In the genomic region with DNA sequence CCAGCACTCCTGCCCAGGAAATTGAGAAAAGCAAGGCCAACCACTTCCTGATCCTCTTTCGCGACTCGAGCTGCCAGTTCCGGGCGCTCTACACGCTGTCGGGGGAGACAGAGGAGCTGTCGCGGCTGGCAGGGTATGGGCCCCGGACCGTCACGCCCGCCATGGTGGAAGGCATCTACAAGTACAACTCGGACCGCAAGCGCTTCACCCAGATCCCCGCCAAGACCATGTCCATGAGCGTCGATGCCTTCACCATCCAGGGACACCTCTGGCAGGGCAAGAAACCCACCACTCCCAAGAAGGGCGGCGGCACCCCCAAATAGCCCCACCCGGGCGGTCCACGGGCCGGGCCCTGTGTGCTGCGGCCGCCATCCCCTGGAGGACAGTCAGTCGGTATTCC, we compare ENCODE assay signal across 33 cellular contexts. TPM values are rescaled to one million over a fixed set of nuclear protein-coding genes. Genes with fewer than 3 reads are reported as not detected.
DNase-seq lines count a peak whose midpoint lies in the region; ATAC-seq and TF ChIP-seq lines count a peak whose summit lies in the region.
"Had no signal": no experiment of that assay in that cellular context is flagged by ENCODE, and none has a peak within 500 bp of the region (broad histone marks: within the 10 kb centered on the region; RNA-seq: fewer than 3 reads in every experiment).

No MANE protein-coding gene starts in this region.

- no peak overlapping the region for H2AFZ ChIP-seq in PC-3 (ENCODE audit: low read length)
- H2AFZ ChIP-seq: neural progenitor cell had no signal

- H3K9ac ChIP-seq in PC-3 (ENCODE audit: low read length): no peak overlapping the region
- peak overlapping the region; percentile 11 for H3K9ac ChIP-seq in mucosa of stomach (ENCODE audit: low read length)
- H3K9ac ChIP-seq: neural progenitor cell had no signal

- no peaks in the 10 kb centered on the region for H3F3A ChIP-seq in PC-3 (ENCODE audit: low read length, unreplicated experiment)

- DNase-seq in PC-3 (no peak), thyroid gland (peak in 1 of 2 donors; percentile 10), hepatic stellate cell (ENCODE audit: low spot score) (no peak), Peyer's patch (no peak), GM03348 (ENCODE audit: low spot score) (no peak)
- DNase-seq in activated T-helper 1 cell treated with anti-CD3 and anti-CD28 coated beads, Interleukin-12 subunit alpha, Interleukin-12 subunit beta, Interleukin-2, Interleukin-4 antibody, amounts not matched to agents 30 ng/mL and 10 ng/mL and 1 ng/mL, durations not matched to agents 14 hours and 24 hours and 36 hours (ENCODE audit: low spot score): no peak
- DNase-seq: activated CD4-positive, alpha-beta memory T cell treated with anti-CD3 and anti-CD28 coated beads, Interleukin-2, amount 10 ng/mL, durations not matched to agents 7 days and 5 days; activated CD4-positive, CD25-positive, alpha-beta regulatory T cell treated with anti-CD3 and anti-CD28 coated beads, Interleukin-2, amount 50 U/mL, for 72 hours; activated CD8-positive, alpha-beta memory T cell treated with anti-CD3 and anti-CD28 coated beads, Interleukin-2, amount 50 U/mL, for 48 hours; activated naive CD4-positive, alpha-beta T cell treated with anti-CD3 and anti-CD28 coated beads, Interleukin-2, amount 50 U/mL, for 16 hours; C1 segment of cervical spinal cord; COR-L47; HCEC 1CT; hippocampal formation; left cardiac atrium; stimulated activated CD4-positive, alpha-beta T cell treated with anti-CD3 and anti-CD28 coated beads, Interleukin-12 subunit alpha, Interleukin-12 subunit beta, amount 100 ng/mL, for 4 hours; stimulated activated CD4-positive, alpha-beta T cell treated with anti-CD3 and anti-CD28 coated beads, Interleukin-2, amount 100 ng/mL, for 48 hours had no signal

- TSS peak; percentile 65 for BruUV-seq in PC-3 (replicated peaks; lab: Mats Ljungman, UMichigan)

- H3K36me3 Mint-ChIP-seq in dendritic cell treated with granulocyte-macrophage colony-stimulating factor and Interleukin-4, amounts not matched to agents 40 ng/mL and 50 ng/mL, for 4 days (ENCODE audit: low read depth): peaks cover 61% of the 10 kb centered on the region
- H3K36me3 Mint-ChIP-seq in activated T-helper 1 cell treated with anti-CD3 and anti-CD28 coated beads, Interleukin-12 subunit alpha, Interleukin-12 subunit beta, Interleukin-2, Interleukin-4 antibody, amounts not matched to agents 30 ng/mL and 10 ng/mL and 1 ng/mL, durations not matched to agents 14 hours and 24 hours and 36 hours (ENCODE audit: low read depth): peaks cover 13% of the 10 kb centered on the region

- H3K27ac ChIP-seq in PC-3 (ENCODE audit: low read length) (no peak overlapping the region), thyroid gland (peak overlapping the region; percentile 90 to 96 (median 91)), Peyer's patch (peak overlapping the region in 2 of 4 donors; percentile 83 to 93)
- H3K27ac ChIP-seq: neural progenitor cell, SK-N-MC had no signal

- no peak overlapping the region for H3K4me3 Mint-ChIP-seq in dendritic cell treated with granulocyte-macrophage colony-stimulating factor and Interleukin-4, amounts not matched to agents 40 ng/mL and 50 ng/mL, for 4 days
- no peak overlapping the region for H3K4me3 Mint-ChIP-seq in activated T-helper 1 cell treated with anti-CD3 and anti-CD28 coated beads, Interleukin-12 subunit alpha, Interleukin-12 subunit beta, Interleukin-2, Interleukin-4 antibody, amounts not matched to agents 30 ng/mL and 10 ng/mL and 1 ng/mL, durations not matched to agents 14 hours and 24 hours and 36 hours
- H3K4me3 Mint-ChIP-seq: activated CD4-positive, alpha-beta memory T cell treated with anti-CD3 and anti-CD28 coated beads, Interleukin-2, amount 10 ng/mL, durations not matched to agents 7 days and 5 days; activated T-helper 17 cell treated with anti-CD3 and anti-CD28 coated beads, Interleukin-2, amount 50 U/mL, for 72 hours; brain; neural progenitor cell; T-helper 1 cell treated with Interleukin-12 subunit alpha and Interleukin-12 subunit beta and Interleukin-4 antibody, amounts not matched to agents 30 μg/mL and 1 μg/mL, for 36 hours had no signal

- intact Hi-C loops in PC-3 (cut with micrococcal nuclease): no loop called here
- intact Hi-C loops in dendritic cell treated with granulocyte-macrophage colony-stimulating factor and Interleukin-4, amounts not matched to agents 40 ng/mL and 50 ng/mL, for 4 days (cut with micrococcal nuclease): no loop called here
- intact Hi-C loops in thyroid gland (cut with DNase I): no loop called here
- intact Hi-C loops in activated T-helper 1 cell treated with anti-CD3 and anti-CD28 coated beads, Interleukin-12 subunit alpha, Interleukin-12 subunit beta, Interleukin-2, Interleukin-4 antibody, amounts not matched to agents 30 ng/mL and 10 ng/mL and 1 ng/mL, durations not matched to agents 14 hours and 24 hours and 36 hours (cut with micrococcal nuclease): no loop called here

- no peaks in the 10 kb centered on the region for H3K79me2 ChIP-seq in PC-3 (ENCODE audit: low read length)

- no peak for TF ChIP-seq POLR2A in thyroid gland (IDR thresholded peaks at IDR 0.05)
- TF ChIP-seq POLR2A in Peyer's patch (IDR thresholded peaks at IDR 0.05): no peak

- H3K27ac Mint-ChIP-seq in dendritic cell treated with granulocyte-macrophage colony-stimulating factor and Interleukin-4, amounts not matched to agents 40 ng/mL and 50 ng/mL, for 4 days: peak overlapping the region; percentile 3
- H3K27ac Mint-ChIP-seq in activated T-helper 1 cell treated with anti-CD3 and anti-CD28 coated beads, Interleukin-12 subunit alpha, Interleukin-12 subunit beta, Interleukin-2, Interleukin-4 antibody, amounts not matched to agents 30 ng/mL and 10 ng/mL and 1 ng/mL, durations not matched to agents 14 hours and 24 hours and 36 hours: no peak overlapping the region
- H3K27ac Mint-ChIP-seq: activated CD4-positive, alpha-beta memory T cell treated with anti-CD3 and anti-CD28 coated beads, Interleukin-2, amount 10 ng/mL, durations not matched to agents 7 days and 5 days; activated T-helper 17 cell treated with anti-CD3 and anti-CD28 coated beads, Interleukin-2, amount 50 U/mL, for 72 hours; neural progenitor cell; T-helper 1 cell treated with Interleukin-12 subunit alpha and Interleukin-12 subunit beta and Interleukin-4 antibody, amounts not matched to agents 30 μg/mL and 1 μg/mL, for 36 hours had no signal

- H3K27me3 ChIP-seq in PC-3 (ENCODE audit: low read length): no peaks in the 10 kb centered on the region
- no peaks in the 10 kb centered on the region for H3K27me3 ChIP-seq in mucosa of stomach (ENCODE audit: control insufficient read depth, insufficient read depth, low read length)
- H3K27me3 ChIP-seq in thyroid gland: no peaks in the 10 kb centered on the region
- no peaks in the 10 kb centered on the region for H3K27me3 ChIP-seq in Peyer's patch
- H3K27me3 ChIP-seq: neural progenitor cell had no signal

- 87 to 92% methylated on average over 12 to 20 of the region's 28 CpGs for WGBS in thyroid gland, 2 donors

- H3K9me2 ChIP-seq in PC-3 (replicated peaks; ENCODE audit: low read length): no peaks in the 10 kb centered on the region

- no peak overlapping the region for H3K4me3 ChIP-seq in PC-3 (ENCODE audit: low read length)
- H3K4me3 ChIP-seq in mucosa of stomach (ENCODE audit: low read length): no peak overlapping the region
- H3K4me3 ChIP-seq in thyroid gland (replicated peaks in 1 of 3): no peak overlapping the region
- H3K4me3 ChIP-seq in Peyer's patch: no peak overlapping the region
- H3K4me3 ChIP-seq: neural progenitor cell, SK-N-MC had no signal

- POLR2A ChIA-PET in PC-3 (lab: Charles Lee; ENCODE audit: unreplicated experiment): no interaction called here

- H3K4me1 ChIP-seq in PC-3 (ENCODE audit: insufficient read depth, low read length) (peaks cover 18% of the 10 kb centered on the region), mucosa of stomach (ENCODE audit: control insufficient read depth, insufficient read depth, low read length) (peaks cover 33% of the 10 kb centered on the region), thyroid gland (peaks cover 24 to 29% of the 10 kb centered on the region in 2 donors), Peyer's patch (peaks cover 0 to 24% (median 3%) of the 10 kb centered on the region in 4 donors)
- H3K4me1 ChIP-seq: neural progenitor cell had no signal

- no peak for ATAC-seq in PC-3
- ATAC-seq: activated T-helper 17 cell treated with anti-CD3 and anti-CD28 coated beads, Interleukin-2, amount 50 U/mL, for 72 hours; sciatic nerve had no signal

- peaks cover 41% of the 10 kb centered on the region; the same call in 1 of the 2 replicates for H3K36me3 ChIP-seq in PC-3 (ENCODE audit: low read depth, low read length)
- H3K36me3 ChIP-seq in mucosa of stomach (ENCODE audit: control insufficient read depth, insufficient read depth, low read length): peaks cover 6% of the 10 kb centered on the region
- peaks cover 29 to 35% of the 10 kb centered on the region in 2 donors for H3K36me3 ChIP-seq in thyroid gland
- peaks cover 0 to 66% (median 0%) of the 10 kb centered on the region in 3 donors for H3K36me3 ChIP-seq in Peyer's patch
- H3K36me3 ChIP-seq: neural progenitor cell had no signal

- H3K9me3 ChIP-seq in PC-3 (ENCODE audit: low read length) (no peaks in the 10 kb centered on the region), mucosa of stomach (ENCODE audit: control insufficient read depth, low read length) (no peaks in the 10 kb centered on the region), thyroid gland (no peaks in the 10 kb centered on the region), Peyer's patch (no peaks in the 10 kb centered on the region)

- no peaks in the 10 kb centered on the region for H3K9me3 Mint-ChIP-seq in dendritic cell treated with granulocyte-macrophage colony-stimulating factor and Interleukin-4, amounts not matched to agents 40 ng/mL and 50 ng/mL, for 4 days
- no peaks in the 10 kb centered on the region for H3K9me3 Mint-ChIP-seq in activated T-helper 1 cell treated with anti-CD3 and anti-CD28 coated beads, Interleukin-12 subunit alpha, Interleukin-12 subunit beta, Interleukin-2, Interleukin-4 antibody, amounts not matched to agents 30 ng/mL and 10 ng/mL and 1 ng/mL, durations not matched to agents 14 hours and 24 hours and 36 hours
- H3K9me3 Mint-ChIP-seq: activated CD4-positive, alpha-beta memory T cell treated with anti-CD3 and anti-CD28 coated beads, Interleukin-2, amount 10 ng/mL, durations not matched to agents 7 days and 5 days; activated T-helper 17 cell treated with anti-CD3 and anti-CD28 coated beads, Interleukin-2, amount 50 U/mL, for 72 hours; brain; IgD-negative memory B cell; neural progenitor cell; T-helper 1 cell treated with Interleukin-12 subunit alpha and Interleukin-12 subunit beta and Interleukin-4 antibody, amounts not matched to agents 30 μg/mL and 1 μg/mL, for 36 hours had no signal

- H3K27me3 Mint-ChIP-seq in dendritic cell treated with granulocyte-macrophage colony-stimulating factor and Interleukin-4, amounts not matched to agents 40 ng/mL and 50 ng/mL, for 4 days: no peaks in the 10 kb centered on the region
- no peaks in the 10 kb centered on the region for H3K27me3 Mint-ChIP-seq in activated T-helper 1 cell treated with anti-CD3 and anti-CD28 coated beads, Interleukin-12 subunit alpha, Interleukin-12 subunit beta, Interleukin-2, Interleukin-4 antibody, amounts not matched to agents 30 ng/mL and 10 ng/mL and 1 ng/mL, durations not matched to agents 14 hours and 24 hours and 36 hours (ENCODE audit: insufficient read depth)
- H3K27me3 Mint-ChIP-seq: activated CD4-positive, alpha-beta memory T cell treated with anti-CD3 and anti-CD28 coated beads, Interleukin-2, amount 10 ng/mL, durations not matched to agents 7 days and 5 days; activated T-helper 17 cell treated with anti-CD3 and anti-CD28 coated beads, Interleukin-2, amount 50 U/mL, for 72 hours; IgD-negative memory B cell had no signal

- CTCF ChIA-PET in PC-3 (lab: Charles Lee): interaction anchor here (1.3 kb wide), 1 partner anchor 49 kb away, joined by 5 read pairs; no protein-coding TSS in a partner anchor

- TF ChIP-seq CTCF in PC-3 (conservative IDR thresholded peaks at IDR 0.05; ENCODE audit: low read depth, low read length) (no peak), thyroid gland (IDR thresholded peaks at IDR 0.05) (no peak), Peyer's patch (IDR thresholded peaks at IDR 0.05) (no peak)

- H3K4me2 ChIP-seq in PC-3 (ENCODE audit: low read length): no peak overlapping the region
- H3K4me2 ChIP-seq: neural progenitor cell had no signal

- peaks cover 16% of the 10 kb centered on the region for H3K4me1 Mint-ChIP-seq in dendritic cell treated with granulocyte-macrophage colony-stimulating factor and Interleukin-4, amounts not matched to agents 40 ng/mL and 50 ng/mL, for 4 days (ENCODE audit: low read depth)
- no peaks in the 10 kb centered on the region for H3K4me1 Mint-ChIP-seq in activated T-helper 1 cell treated with anti-CD3 and anti-CD28 coated beads, Interleukin-12 subunit alpha, Interleukin-12 subunit beta, Interleukin-2, Interleukin-4 antibody, amounts not matched to agents 30 ng/mL and 10 ng/mL and 1 ng/mL, durations not matched to agents 14 hours and 24 hours and 36 hours (ENCODE audit: low read depth)
- H3K4me1 Mint-ChIP-seq: activated CD4-positive, alpha-beta memory T cell treated with anti-CD3 and anti-CD28 coated beads, Interleukin-2, amount 10 ng/mL, durations not matched to agents 7 days and 5 days; activated T-helper 17 cell treated with anti-CD3 and anti-CD28 coated beads, Interleukin-2, amount 50 U/mL, for 72 hours; neural progenitor cell had no signal

- no peaks in the 10 kb centered on the region for H4K20me1 ChIP-seq in PC-3 (ENCODE audit: low read length)

RNA-seq across cellular contexts. Expression of a gene that starts 11.6 kb away (rescaled TPM):
- total RNA-seq in PC-3 (2014; rRNA removed) (81.1 and 84.4 TPM in 2 replicates), thyroid gland (10 to 100 TPM; 53.7 to 77.2 (median 55.4) TPM), Peyer's patch (10 to 100 TPM; 26.6 to 61.9 (median 33.7) TPM)
- 50.7 and 51.2 TPM in 2 replicates for total RNA-seq in activated T-helper 1 cell treated with anti-CD3 and anti-CD28 coated beads, Interleukin-12 subunit alpha, Interleukin-12 subunit beta, Interleukin-2, Interleukin-4 antibody, amounts not matched to agents 30 ng/mL and 10 ng/mL and 1 ng/mL, durations not matched to agents 14 hours and 24 hours and 36 hours

RNA-seq across cellular contexts. Expression of a gene that starts 11.9 kb away (rescaled TPM):
- total RNA-seq in PC-3 (2014; rRNA removed) (101 and 141 TPM in 2 replicates), thyroid gland (10 to 100 TPM in 3 of 4 donors, 1 to 10 TPM in 1; 6.0 to 45.5 (median 13.9) TPM), Peyer's patch (100 to 1,000 TPM in 1 of 4 donors, 10 to 100 TPM in 3; 12.6 to 102 (median 14.5) TPM)
- 88.5 and 93.4 TPM in 2 replicates for total RNA-seq in activated T-helper 1 cell treated with anti-CD3 and anti-CD28 coated beads, Interleukin-12 subunit alpha, Interleukin-12 subunit beta, Interleukin-2, Interleukin-4 antibody, amounts not matched to agents 30 ng/mL and 10 ng/mL and 1 ng/mL, durations not matched to agents 14 hours and 24 hours and 36 hours

RNA-seq across cellular contexts. Expression of a gene that starts 15.8 kb away (rescaled TPM):
- total RNA-seq in PC-3 (2014; rRNA removed) (not detected in 2 replicates), thyroid gland (1 to 10 TPM in 2 of 4 donors, not detected in 2; 1.1 to 1.3 TPM), Peyer's patch (10 to 100 TPM in 1 of 4 donors, 1 to 10 TPM in 2, not detected in 1; 2.3 to 13.4 (median 7.8) TPM)
- 0.34 and 1.4 TPM in 2 replicates for total RNA-seq in activated T-helper 1 cell treated with anti-CD3 and anti-CD28 coated beads, Interleukin-12 subunit alpha, Interleukin-12 subunit beta, Interleukin-2, Interleukin-4 antibody, amounts not matched to agents 30 ng/mL and 10 ng/mL and 1 ng/mL, durations not matched to agents 14 hours and 24 hours and 36 hours
- total RNA-seq: chondrocyte, G401, left cardiac atrium, mesenteric fat pad, myocyte, NCI-H460, sciatic nerve, subcutaneous adipose tissue, urinary bladder had no signal

RNA-seq across cellular contexts. Expression of a gene that starts 19.2 kb away (rescaled TPM):
- total RNA-seq in PC-3 (2014; rRNA removed) (133 and 149 TPM in 2 replicates), thyroid gland (10 to 100 TPM; 48.8 to 89.2 (median 70.2) TPM), Peyer's patch (100 to 1,000 TPM; 117 to 245 (median 199) TPM)
- 101 and 102 TPM in 2 replicates for total RNA-seq in activated T-helper 1 cell treated with anti-CD3 and anti-CD28 coated beads, Interleukin-12 subunit alpha, Interleukin-12 subunit beta, Interleukin-2, Interleukin-4 antibody, amounts not matched to agents 30 ng/mL and 10 ng/mL and 1 ng/mL, durations not matched to agents 14 hours and 24 hours and 36 hours
- total RNA-seq: myocyte had no signal

RNA-seq across cellular contexts. Expression of a gene that starts 22.1 kb away (rescaled TPM):
- total RNA-seq in PC-3 (2014; rRNA removed): 16.6 and 25.4 TPM in 2 replicates
- total RNA-seq in thyroid gland: 10 to 100 TPM in 3 of 4 donors, 1 to 10 TPM in 1; 9.0 to 25.4 (median 14.2) TPM
- 0.37 and 0.67 TPM in 2 replicates for total RNA-seq in activated T-helper 1 cell treated with anti-CD3 and anti-CD28 coated beads, Interleukin-12 subunit alpha, Interleukin-12 subunit beta, Interleukin-2, Interleukin-4 antibody, amounts not matched to agents 30 ng/mL and 10 ng/mL and 1 ng/mL, durations not matched to agents 14 hours and 24 hours and 36 hours
- 10 to 100 TPM; 24.8 to 71.7 (median 60.3) TPM for total RNA-seq in Peyer's patch
- total RNA-seq: myocyte, sciatic nerve, subcutaneous adipose tissue had no signal
